9 cellular contexts compared by ENCODE assay signal in the genomic region with DNA sequence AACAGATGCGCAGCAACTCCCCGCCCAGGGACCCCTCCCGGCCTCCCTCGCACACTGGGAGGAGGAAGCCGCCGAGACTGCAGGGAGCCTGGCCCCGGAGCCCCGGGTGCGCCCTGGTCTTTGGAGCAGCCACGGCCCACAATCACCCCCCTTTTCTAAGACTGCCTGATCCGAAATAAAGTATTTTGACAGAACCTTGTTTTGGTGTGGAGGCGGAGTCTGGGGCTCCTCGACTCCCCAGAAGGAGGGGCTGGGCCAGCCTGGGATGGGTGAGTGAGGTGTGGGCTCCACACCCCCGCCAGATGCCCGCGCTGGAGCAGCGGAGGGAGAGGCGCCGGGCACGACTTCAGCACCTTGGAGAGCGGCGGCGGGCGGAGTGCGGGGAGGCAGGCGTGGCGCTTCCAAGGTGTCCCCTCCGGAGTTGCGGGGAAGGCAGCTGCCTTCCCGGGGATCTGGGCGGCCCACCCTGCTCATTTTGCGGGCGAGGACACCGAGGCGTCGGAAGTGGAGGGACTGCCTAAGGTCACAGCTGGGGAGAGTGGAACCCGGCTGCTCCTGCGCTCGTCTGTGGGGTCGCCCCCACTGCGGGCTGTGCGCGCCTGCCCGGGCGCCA. TPM values are rescaled to one million over a fixed set of nuclear protein-coding genes. Genes with fewer than 3 reads are reported as not detected.
DNase-seq lines count a peak whose midpoint lies in the region; ATAC-seq, FAIRE-seq and TF ChIP-seq lines count a peak whose summit lies in the region.
"Had no signal": no experiment of that assay in that cellular context is flagged by ENCODE, and none has a peak within 500 bp of the region (broad histone marks: within the 10 kb centered on the region; RNA-seq: fewer than 3 reads in every experiment).

No MANE protein-coding gene starts in this region.

- no peak overlapping the region for H3K4ac ChIP-seq in IMR-90 (ENCODE audit: low read depth, low read length)

- TF ChIP-seq POLR2A in A549 (IDR thresholded peaks at IDR 0.05; ENCODE audit: low read length), result no peak
- TF ChIP-seq POLR2A in IMR-90 (IDR thresholded peaks at IDR 0.05; ENCODE audit: low read depth, low read length), result no peak
- no peak for TF ChIP-seq POLR2A in esophagus squamous epithelium (IDR thresholded peaks at IDR 0.05)

- H3K4me3 Mint-ChIP-seq in stimulated activated memory B cell treated with anti-CD40 and anti-IgM and Interleukin-4, amounts not matched to agents 10 μg/mL and 1 μg/mL and 100 μg/mL, for 72 hours, result no peak overlapping the region

- peaks cover 21% of the 10 kb centered on the region for H3K36me3 Mint-ChIP-seq in stimulated activated memory B cell treated with anti-CD40 and anti-IgM and Interleukin-4, amounts not matched to agents 10 μg/mL and 1 μg/mL and 100 μg/mL, for 72 hours

- no peak overlapping the region for H2BK15ac ChIP-seq in IMR-90 (ENCODE audit: low read depth, low read length)

- H3K79me1 ChIP-seq in IMR-90 (ENCODE audit: low read depth in 1 of 2, low read length in 2 of 2), result no peaks in the 10 kb centered on the region

- H3K36me3 ChIP-seq in IMR-90 (ENCODE audit: control insufficient read depth, insufficient read depth, low read length) (peaks cover 13% of the 10 kb centered on the region; the same call in 1 of the 2 replicates), mucosa of descending colon (ENCODE audit: low read depth) (no peaks in the 10 kb centered on the region), esophagus squamous epithelium (peaks cover 0 to 36% (median 7%) of the 10 kb centered on the region in 3 donors)

- no TSS peak for BruUV-seq in IMR-90 (replicated peaks; lab: Mats Ljungman, UMichigan)

- WGBS in A549 (ENCODE audit: missing lambda C conversion rate), result 2% methylated on average over 9 of the region's 45 CpGs
- WGBS in IMR-90 (ENCODE audit: extremely low coverage in 2 of 2, insufficient read length in 1 of 2), 2 experiments, result 3% methylated on average over 8 of the region's 45 CpGs; no CpG with 5 or more reads in 1 of the 2 experiments
- WGBS in esophagus squamous epithelium, 2 donors, result 6 to 11% methylated on average over 15 to 20 of the region's 45 CpGs

- ATAC-seq in A549, result peak; percentile 86 to 87
- peak; percentile 97 for ATAC-seq in IMR-90 (ENCODE audit: low read depth)
- peak; percentile 78 for ATAC-seq in mucosa of descending colon
- peak; percentile 61 for ATAC-seq in stimulated activated memory B cell treated with anti-CD40 and anti-IgM and Interleukin-4, amounts not matched to agents 10 μg/mL and 1 μg/mL and 100 μg/mL, for 72 hours

- DNase-seq in A549 (ENCODE audit: low read depth in 1 of 2, low spot score in 1 of 2) (peak in 1 of 2 experiments; percentile 17), IMR-90 (peak; percentile 14), mucosa of descending colon (peak; percentile 69 to 86 (median 79)), esophagus squamous epithelium (lab: John Stamatoyannopoulos, UW) (no peak), NCI-H1694 (lab: John Stamatoyannopoulos, UW) (no peak)
- peak; percentile 34 for DNase-seq in activated CD4-positive, CD25-positive, alpha-beta regulatory T cell treated with anti-CD3 and anti-CD28 coated beads, Interleukin-2, amount 50 U/mL, for 16 hours (ENCODE audit: low read depth, low spot score)
- peak; percentile 59 for DNase-seq in central memory CD4-positive, alpha-beta T cell

- no peak overlapping the region for H3K27ac Mint-ChIP-seq in stimulated activated memory B cell treated with anti-CD40 and anti-IgM and Interleukin-4, amounts not matched to agents 10 μg/mL and 1 μg/mL and 100 μg/mL, for 72 hours

- H2AFZ ChIP-seq in IMR-90 (replicated peaks; ENCODE audit: low read length, poor library complexity), result peak overlapping the region; percentile 11

- POLR2A ChIA-PET in A549 (lab: Yijun Ruan, JAX), result no interaction called here
- POLR2A ChIA-PET in IMR-90 (lab: Charles Lee; ENCODE audit: unreplicated experiment), result no interaction called here

- H3K27ac ChIP-seq in A549, result no peak overlapping the region
- H3K27ac ChIP-seq in IMR-90 (ENCODE audit: insufficient read depth, low read length), result no peak overlapping the region
- H3K27ac ChIP-seq in esophagus squamous epithelium, result no peak overlapping the region

- peak overlapping the region; percentile 55 for H3K4me2 ChIP-seq in A549
- H3K4me2 ChIP-seq in IMR-90 (ENCODE audit: low read depth, low read length), result no peak overlapping the region; the same call in 1 of the 2 replicates

- H3K9me1 ChIP-seq in IMR-90 (ENCODE audit: insufficient read depth, low read length), result no peaks in the 10 kb centered on the region

- H2AK9ac ChIP-seq in IMR-90 (replicated peaks; ENCODE audit: low read depth, low read length, poor library complexity), result peak overlapping the region; percentile 82

- H2BK5ac ChIP-seq in IMR-90 (ENCODE audit: low read depth, low read length, poor library complexity, severe bottlenecking), result no peak overlapping the region

- H4K8ac ChIP-seq in IMR-90 (ENCODE audit: low read depth in 2 of 2, low read length in 2 of 2), result no peak overlapping the region

- TF ChIP-seq EP300 in A549 (IDR thresholded peaks at IDR 0.05), result no peak

- TF ChIP-seq CTCF in A549 (IDR thresholded peaks at IDR 0.05), result no peak
- no peak for TF ChIP-seq CTCF in IMR-90 (conservative IDR thresholded peaks at IDR 0.05; ENCODE audit: low read depth, low read length)
- no peak for TF ChIP-seq CTCF in mucosa of descending colon (IDR thresholded peaks at IDR 0.05)
- no peak for TF ChIP-seq CTCF in esophagus squamous epithelium (IDR thresholded peaks at IDR 0.05)

- no peak overlapping the region for H3K23ac ChIP-seq in IMR-90 (ENCODE audit: low read depth, low read length)

- intact Hi-C loops in IMR-90 (cut with micrococcal nuclease), result no loop called here
- intact Hi-C loops in mucosa of descending colon (cut with DNase I, micrococcal nuclease), result no loop called here
- intact Hi-C loops in esophagus squamous epithelium (cut with DNase I), result no loop called here

- H3K18ac ChIP-seq in IMR-90 (ENCODE audit: low read depth, low read length), result no peak overlapping the region

- H2AK5ac ChIP-seq in IMR-90 (ENCODE audit: low read depth, low read length), result no peak overlapping the region

- in situ Hi-C loops in IMR-90 (cut with MboI; ENCODE audit: low sequenced_read_pairs), result no loop called here

- FAIRE-seq in A549 (lab: Jason Lieb, UNC), result no peak
- FAIRE-seq: G401.6 had no signal

- TF ChIP-seq RAD21 in A549 (conservative IDR thresholded peaks at IDR 0.05 in 1 of 2, IDR thresholded peaks at IDR 0.05 in 1 of 2) (no peak), IMR-90 (IDR thresholded peaks at IDR 0.05; ENCODE audit: low read length) (no peak)

- peaks cover 12% of the 10 kb centered on the region for H4K20me1 ChIP-seq in IMR-90 (ENCODE audit: insufficient read depth, low read length)

- H3K56ac ChIP-seq in IMR-90 (ENCODE audit: extremely low read depth, insufficient read depth, low read length), result no peak overlapping the region

- CTCF ChIA-PET in A549 (lab: Yijun Ruan, JAX) (interaction anchor here (0.6 to 1.0 kb wide), 2 partner anchors 8 to 106 kb away, joined by 3 to 4 read pairs; no protein-coding TSS in a partner anchor), IMR-90 (lab: Yijun Ruan, JAX) (no interaction called here)

- H3K27me3 Mint-ChIP-seq in stimulated activated memory B cell treated with anti-CD40 and anti-IgM and Interleukin-4, amounts not matched to agents 10 μg/mL and 1 μg/mL and 100 μg/mL, for 72 hours, result peaks cover 46% of the 10 kb centered on the region

- H2BK120ac ChIP-seq in IMR-90 (ENCODE audit: low read depth, low read length), result no peak overlapping the region

- H3K9ac ChIP-seq in IMR-90 (ENCODE audit: low read depth, low read length), result no peak overlapping the region

- H3K4me1 ChIP-seq in A549 (peaks cover 8% of the 10 kb centered on the region; the same call in 2 of the 3 replicates), IMR-90 (ENCODE audit: control insufficient read depth, insufficient read depth, low read length) (no peaks in the 10 kb centered on the region), mucosa of descending colon (ENCODE audit: low read depth) (peaks cover 15% of the 10 kb centered on the region), esophagus squamous epithelium (peaks cover 0 to 8% (median 3%) of the 10 kb centered on the region in 3 donors)

- no peaks in the 10 kb centered on the region for H3K9me3 Mint-ChIP-seq in stimulated activated memory B cell treated with anti-CD40 and anti-IgM and Interleukin-4, amounts not matched to agents 10 μg/mL and 1 μg/mL and 100 μg/mL, for 72 hours

- H4K91ac ChIP-seq in IMR-90 (ENCODE audit: insufficient read depth, low read depth, low read length), result no peak overlapping the region

- no peak overlapping the region for H3K4me3 ChIP-seq in A549
- H3K4me3 ChIP-seq in IMR-90 (ENCODE audit: insufficient read depth, low read depth, low read length), result no peak overlapping the region
- no peak overlapping the region for H3K4me3 ChIP-seq in mucosa of descending colon
- H3K4me3 ChIP-seq in esophagus squamous epithelium, result no peak overlapping the region

- dilution Hi-C loops in IMR-90 (cut with HindIII; ENCODE audit: low sequenced_read_pairs, unreplicated experiment), result no loop called here

- H3K9me3 ChIP-seq in A549 (no peaks in the 10 kb centered on the region), IMR-90 (ENCODE audit: control insufficient read depth, insufficient read depth, low read length) (no peaks in the 10 kb centered on the region), mucosa of descending colon (no peaks in the 10 kb centered on the region), esophagus squamous epithelium (no peaks in the 10 kb centered on the region)

- peaks cover 5% of the 10 kb centered on the region; the same call in 1 of the 2 replicates for H3K27me3 ChIP-seq in IMR-90 (ENCODE audit: control insufficient read depth, insufficient read depth, low read length)
- H3K27me3 ChIP-seq in esophagus squamous epithelium, result peaks cover 0 to 27% (median 0%) of the 10 kb centered on the region in 4 donors

- H2BK20ac ChIP-seq in IMR-90 (ENCODE audit: low read depth, low read length), result no peak overlapping the region

- H3K4me1 Mint-ChIP-seq in stimulated activated memory B cell treated with anti-CD40 and anti-IgM and Interleukin-4, amounts not matched to agents 10 μg/mL and 1 μg/mL and 100 μg/mL, for 72 hours, result peaks cover 11% of the 10 kb centered on the region

- H4K5ac ChIP-seq in IMR-90 (ENCODE audit: low read depth, low read length), result no peak overlapping the region

- H3K14ac ChIP-seq in IMR-90 (replicated peaks; ENCODE audit: low read depth, low read length), result no peak overlapping the region

RNA-seq across cellular contexts. Expression of gene SIRT6, which starts 9.4 kb away (rescaled TPM):
- polyA plus RNA-seq in A549 (2011; rRNA removed) (10.2 and 11.7 TPM in 2 replicates), A549 (2017; fragmentation: RNase III; extraction: RNeasy Plus Mini Kit Qiagen cat#74134 plus additional on column Dnase treatment) (20.2 to 22.6 TPM (median 21.6 TPM) in 3 replicates), IMR-90 (2012; rRNA removed) (25.3 and 31.6 TPM in 2 replicates)
- polyA plus RNA-seq in A549 (2012; cell fraction: cytosol; rRNA removed), result 33.0 and 36.6 TPM in 2 replicates
- 71.9 and 111 TPM in 2 replicates for polyA plus RNA-seq in A549 (2012; cell fraction: nucleus; rRNA removed)
- 5.5 and 7.5 TPM in 2 replicates for polyA minus RNA-seq in A549 (2011; rRNA and poly(A)+ RNA removed)
- total RNA-seq in IMR-90 (2012; rRNA removed) (3.9 and 6.1 TPM in 2 replicates), mucosa of descending colon (100 to 1,000 TPM in 2 of 3 donors, 10 to 100 TPM in 1; 60.9 to 138 (median 118) TPM), esophagus squamous epithelium (10 to 100 TPM in 3 of 4 donors, 1 to 10 TPM in 1; 9.0 to 23.3 (median 18.3) TPM)
- 18.1 and 26.8 TPM in 2 replicates for polyA plus RNA-seq in IMR-90 (2012; cell fraction: cytosol; rRNA removed)
- polyA plus RNA-seq in IMR-90 (2012; cell fraction: nucleus; rRNA removed; ENCODE audit: low replicate concordance), result 58.7 and 204 TPM in 2 replicates

RNA-seq across cellular contexts. Expression of gene ANKRD24, which starts 9.5 kb away (rescaled TPM):
- 0.12 and 0.28 TPM in 2 replicates for polyA plus RNA-seq in A549 (2011; rRNA removed)
- 0.09 TPM in 2 replicates for polyA plus RNA-seq in A549 (2012; cell fraction: cytosol; rRNA removed)
- polyA plus RNA-seq in A549 (2012; cell fraction: nucleus; rRNA removed), result 0.71 and 0.88 TPM in 2 replicates
- 0.28 to 0.54 TPM (median 0.36 TPM) in 3 replicates for polyA plus RNA-seq in A549 (2017; fragmentation: RNase III; extraction: RNeasy Plus Mini Kit Qiagen cat#74134 plus additional on column Dnase treatment)
- 0.10 and 0.21 TPM in 2 replicates for polyA minus RNA-seq in A549 (2011; rRNA and poly(A)+ RNA removed)
- total RNA-seq in IMR-90 (2012; rRNA removed), result 0.18 and 0.28 TPM in 2 replicates
- 0.21 and 0.29 TPM in 2 replicates for polyA plus RNA-seq in IMR-90 (2012; rRNA removed)
- polyA plus RNA-seq in IMR-90 (2012; cell fraction: cytosol; rRNA removed), result 0.36 and 0.49 TPM in 2 replicates
- 2.2 and 2.3 TPM in 2 replicates for polyA plus RNA-seq in IMR-90 (2012; cell fraction: nucleus; rRNA removed; ENCODE audit: low replicate concordance)
- 1 to 10 TPM in 2 of 3 donors, under 1 TPM in 1; 0.95 to 2.7 (median 1.3) TPM for total RNA-seq in mucosa of descending colon
- 1 to 10 TPM in 1 of 4 donors, under 1 TPM in 3; 0.04 to 2.0 (median 0.44) TPM for total RNA-seq in esophagus squamous epithelium

RNA-seq across cellular contexts. Expression of gene CREB3L3, which starts 19.5 kb away (rescaled TPM):
- polyA plus RNA-seq in A549 (2011; rRNA removed) (0.05 and 0.07 TPM in 2 replicates), A549 (2017; fragmentation: RNase III; extraction: RNeasy Plus Mini Kit Qiagen cat#74134 plus additional on column Dnase treatment) (0.05 to 0.20 TPM (median 0.08 TPM) in 3 replicates), IMR-90 (2012; rRNA removed) (not detected in 2 replicates)
- 0.01 and 0.04 TPM in 2 replicates for polyA plus RNA-seq in A549 (2012; cell fraction: cytosol; rRNA removed)
- 0.09 TPM in 1 of 2 replicates, not detected in the other for polyA plus RNA-seq in A549 (2012; cell fraction: nucleus; rRNA removed)
- polyA minus RNA-seq in A549 (2011; rRNA and poly(A)+ RNA removed), result 0.45 TPM in 1 of 2 replicates, not detected in the other
- total RNA-seq in IMR-90 (2012; rRNA removed) (not detected in 2 replicates), mucosa of descending colon (1 to 10 TPM; 2.4 to 5.1 (median 3.4) TPM), esophagus squamous epithelium (not detected)
- polyA plus RNA-seq in IMR-90 (2012; cell fraction: cytosol; rRNA removed), result not detected in 2 replicates
- polyA plus RNA-seq in IMR-90 (2012; cell fraction: nucleus; rRNA removed; ENCODE audit: low replicate concordance), result not detected in 2 replicates

RNA-seq across cellular contexts. Expression of gene MAP2K2, which starts 49.0 kb away (rescaled TPM):
- polyA plus RNA-seq in A549 (2011; rRNA removed) (40.4 and 41.7 TPM in 2 replicates), A549 (2017; fragmentation: RNase III; extraction: RNeasy Plus Mini Kit Qiagen cat#74134 plus additional on column Dnase treatment) (98.5 to 116 TPM (median 115 TPM) in 3 replicates), IMR-90 (2012; rRNA removed) (151 and 196 TPM in 2 replicates)
- polyA plus RNA-seq in A549 (2012; cell fraction: cytosol; rRNA removed), result 129 and 151 TPM in 2 replicates
- 146 and 171 TPM in 2 replicates for polyA plus RNA-seq in A549 (2012; cell fraction: nucleus; rRNA removed)
- 51.6 and 58.5 TPM in 2 replicates for polyA minus RNA-seq in A549 (2011; rRNA and poly(A)+ RNA removed)
- total RNA-seq in IMR-90 (2012; rRNA removed) (107 and 115 TPM in 2 replicates), mucosa of descending colon (100 to 1,000 TPM; 173 to 221 (median 192) TPM), esophagus squamous epithelium (100 to 1,000 TPM in 1 of 4 donors, 10 to 100 TPM in 3; 76.9 to 128 (median 93.8) TPM)
- 175 and 201 TPM in 2 replicates for polyA plus RNA-seq in IMR-90 (2012; cell fraction: cytosol; rRNA removed)
- 144 and 291 TPM in 2 replicates for polyA plus RNA-seq in IMR-90 (2012; cell fraction: nucleus; rRNA removed; ENCODE audit: low replicate concordance)

RNA-seq across cellular contexts. Expression of gene EBI3, which starts 56.4 kb away (rescaled TPM):
- polyA plus RNA-seq in A549 (2011; rRNA removed) (1.1 and 1.4 TPM in 2 replicates), A549 (2017; fragmentation: RNase III; extraction: RNeasy Plus Mini Kit Qiagen cat#74134 plus additional on column Dnase treatment) (3.1 to 3.6 TPM (median 3.3 TPM) in 3 replicates), IMR-90 (2012; rRNA removed) (2.7 and 3.0 TPM in 2 replicates)
- 1.4 and 1.7 TPM in 2 replicates for polyA plus RNA-seq in A549 (2012; cell fraction: cytosol; rRNA removed)
- 2.4 and 3.8 TPM in 2 replicates for polyA plus RNA-seq in A549 (2012; cell fraction: nucleus; rRNA removed)
- 0.39 and 0.99 TPM in 2 replicates for polyA minus RNA-seq in A549 (2011; rRNA and poly(A)+ RNA removed)
- total RNA-seq in IMR-90 (2012; rRNA removed) (0.28 and 0.36 TPM in 2 replicates), mucosa of descending colon (1 to 10 TPM; 1.1 to 5.4 (median 3.6) TPM), esophagus squamous epithelium (1 to 10 TPM in 1 of 4 donors, under 1 TPM in 3; 0.27 to 5.0 (median 0.44) TPM)
- 2.8 and 6.8 TPM in 2 replicates for polyA plus RNA-seq in IMR-90 (2012; cell fraction: cytosol; rRNA removed)
- polyA plus RNA-seq in IMR-90 (2012; cell fraction: nucleus; rRNA removed; ENCODE audit: low replicate concordance), result 2.5 and 2.7 TPM in 2 replicates

Comparison
In these comparisons a context has a peak if more than half of its experiments do, and no peak if none do; other contexts are left out.
1. DNase-seq: peak in IMR-90 (single experiment), activated CD4-positive, CD25-positive, alpha-beta regulatory T cell treated with anti-CD3 and anti-CD28 coated beads, Interleukin-2, amount 50 U/mL, for 16 hours (single experiment), central memory CD4-positive, alpha-beta T cell (single experiment) and mucosa of descending colon (3 of 3); none in esophagus squamous epithelium (single experiment) and NCI-H1694 (single experiment).
2. Peak in every context shown above with its lines, with median percentiles within 50 percentile points of each other: ATAC-seq.